In genomic region chr3:20079621-20080020, GRCh38 we compare ENCODE assay signal across 27 cellular contexts. TPM values are rescaled to one million over a fixed set of nuclear protein-coding genes. Genes with fewer than 3 reads are reported as not detected.
DNase-seq lines count a peak whose midpoint lies in the region; ATAC-seq and TF ChIP-seq lines count a peak whose summit lies in the region.
"Had no signal": no experiment of that assay in that cellular context is flagged by ENCODE, and none has a peak within 500 bp of the region (broad histone marks: within the 10 kb centered on the region; RNA-seq: fewer than 3 reads in every experiment).

No MANE protein-coding gene starts in this region.

- peak overlapping the region; percentile 54 for H3K27ac Mint-ChIP-seq in activated CD8-positive, alpha-beta memory T cell treated with anti-CD3 and anti-CD28 coated beads, Interleukin-2, amount 10 ng/mL, durations not matched to agents 7 days and 5 days
- peak overlapping the region; percentile 43 for H3K27ac Mint-ChIP-seq in mesothelial cell of epicardium
- H3K27ac Mint-ChIP-seq: activated naive CD4-positive, alpha-beta T cell treated with anti-CD3 and anti-CD28 coated beads for 36 hours; CD8-positive, alpha-beta T cell; GM23338; stimulated activated naive B cell treated with anti-CD40 and anti-IgM and Interleukin-4, amounts not matched to agents 10 μg/mL and 1 μg/mL and 100 μg/mL, for 72 hours had no signal

- H3K4me3 ChIP-seq in tibial nerve, result no peak overlapping the region
- H3K4me3 ChIP-seq in Peyer's patch, result no peak overlapping the region
- no peak overlapping the region for H3K4me3 ChIP-seq in adrenal gland
- H3K4me3 ChIP-seq: cardiac muscle cell, GM23338, K562, lung, MG63 had no signal

- peaks cover 35% of the 10 kb centered on the region for H3K4me1 Mint-ChIP-seq in activated CD8-positive, alpha-beta memory T cell treated with anti-CD3 and anti-CD28 coated beads, Interleukin-2, amount 10 ng/mL, durations not matched to agents 7 days and 5 days
- peaks cover 25% of the 10 kb centered on the region for H3K4me1 Mint-ChIP-seq in mesothelial cell of epicardium

- H3K27me3 Mint-ChIP-seq in activated CD8-positive, alpha-beta memory T cell treated with anti-CD3 and anti-CD28 coated beads, Interleukin-2, amount 10 ng/mL, durations not matched to agents 7 days and 5 days, result no peaks in the 10 kb centered on the region
- H3K27me3 Mint-ChIP-seq in mesothelial cell of epicardium (ENCODE audit: low read depth), result no peaks in the 10 kb centered on the region
- H3K27me3 Mint-ChIP-seq: stimulated activated naive B cell treated with anti-CD40 and anti-IgM and Interleukin-4, amounts not matched to agents 10 μg/mL and 1 μg/mL and 100 μg/mL, for 72 hours had no signal

- H3K27me3 ChIP-seq in tibial nerve, result no peaks in the 10 kb centered on the region
- no peaks in the 10 kb centered on the region for H3K27me3 ChIP-seq in Peyer's patch
- no peaks in the 10 kb centered on the region for H3K27me3 ChIP-seq in adrenal gland
- H3K27me3 ChIP-seq: cardiac muscle cell, MG63 had no signal

- no peak overlapping the region for H3K4me3 Mint-ChIP-seq in activated CD8-positive, alpha-beta memory T cell treated with anti-CD3 and anti-CD28 coated beads, Interleukin-2, amount 10 ng/mL, durations not matched to agents 7 days and 5 days
- H3K4me3 Mint-ChIP-seq in mesothelial cell of epicardium, result no peak overlapping the region
- H3K4me3 Mint-ChIP-seq: activated CD8-positive, alpha-beta T cell treated with anti-CD3 and anti-CD28 coated beads, Interleukin-2, amount 10 ng/mL, durations not matched to agents 7 days and 5 days; activated naive CD4-positive, alpha-beta T cell treated with anti-CD3 and anti-CD28 coated beads for 36 hours; CD8-positive, alpha-beta T cell; GM23338; stimulated activated naive B cell treated with anti-CD40 and anti-IgM and Interleukin-4, amounts not matched to agents 10 μg/mL and 1 μg/mL and 100 μg/mL, for 72 hours had no signal

- no peak for ATAC-seq in activated CD8-positive, alpha-beta memory T cell treated with anti-CD3 and anti-CD28 coated beads, Interleukin-2, amount 10 ng/mL, durations not matched to agents 7 days and 5 days
- ATAC-seq in GM19023 (IDR thresholded peaks at IDR 0.05; ENCODE audit: unreplicated experiment), result no peak
- ATAC-seq: activated CD8-positive, alpha-beta T cell treated with anti-CD3 and anti-CD28 coated beads, Interleukin-2, amount 10 ng/mL, durations not matched to agents 7 days and 5 days; CD8-positive, alpha-beta T cell; GM23338; K562; stimulated activated naive B cell treated with anti-CD40 and anti-IgM and Interleukin-4, amounts not matched to agents 10 μg/mL and 1 μg/mL and 100 μg/mL, for 72 hours had no signal

- no peak for DNase-seq in activated CD8-positive, alpha-beta memory T cell treated with anti-CD3 and anti-CD28 coated beads, Interleukin-2, amount 10 ng/mL, durations not matched to agents 7 days and 5 days
- no peak for DNase-seq in activated CD8-positive, alpha-beta memory T cell treated with anti-CD3 and anti-CD28 coated beads, Interleukin-2, amount 50 U/mL, for 48 hours
- DNase-seq in mesothelial cell of epicardium (ENCODE audit: low spot score in 2 of 2, unreplicated experiment in 2 of 2), result no peak
- DNase-seq in tibial nerve (ENCODE audit: low spot score in 2 of 2), result no peak
- DNase-seq in Peyer's patch, result no peak
- DNase-seq in adrenal gland, result no peak
- DNase-seq: activated CD8-positive, alpha-beta T cell treated with anti-CD3 and anti-CD28 coated beads, Interleukin-2, amount 10 ng/mL, durations not matched to agents 7 days and 5 days; activated naive CD4-positive, alpha-beta T cell treated with anti-CD3 and anti-CD28 coated beads for 36 hours; activated T-cell treated with anti-CD3 and anti-CD28 coated beads, Interleukin-2, amount 50 U/mL, for 48 hours; CD8-positive, alpha-beta T cell; kidney; MG63; NCI-H1417; NCI-H2081; NCI-H226; occipital lobe; Right ventricle myocardium superior; stimulated activated CD4-positive, alpha-beta T cell treated with anti-CD3 and anti-CD28 coated beads, Interleukin-4, amount 100 ng/mL, for 1 hour; stimulated activated naive B cell treated with anti-CD40 and anti-IgM and Interleukin-4, amounts not matched to agents 10 μg/mL and 1 μg/mL and 100 μg/mL, for 72 hours; T-helper 9 cell had no signal

- TF ChIP-seq POLR2A in tibial nerve (IDR thresholded peaks at IDR 0.05) (no peak), Peyer's patch (IDR thresholded peaks at IDR 0.05) (no peak), adrenal gland (IDR thresholded peaks at IDR 0.05) (no peak)

- H3K4me1 ChIP-seq in tibial nerve (peaks cover 0 to 45% (median 13%) of the 10 kb centered on the region in 4 donors), Peyer's patch (peaks cover 0 to 11% (median 0%) of the 10 kb centered on the region in 4 donors), adrenal gland (replicated peaks in 1 of 2) (peaks cover 0 to 13% of the 10 kb centered on the region in 2 donors)

- WGBS in tibial nerve, 2 donors, result 47 to 49% methylated on average over 5 of the region's 5 CpGs
- WGBS in adrenal gland, 4 donors, result 93 to 97% (median 96%) methylated on average over 5 of the region's 5 CpGs

- TF ChIP-seq EP300 in tibial nerve (IDR thresholded peaks at IDR 0.05), result no peak

- no peaks in the 10 kb centered on the region for H3K9me3 Mint-ChIP-seq in activated CD8-positive, alpha-beta memory T cell treated with anti-CD3 and anti-CD28 coated beads, Interleukin-2, amount 10 ng/mL, durations not matched to agents 7 days and 5 days (ENCODE audit: low read depth)
- H3K9me3 Mint-ChIP-seq in mesothelial cell of epicardium, result no peaks in the 10 kb centered on the region
- H3K9me3 Mint-ChIP-seq: activated naive CD4-positive, alpha-beta T cell treated with anti-CD3 and anti-CD28 coated beads for 36 hours; CD8-positive, alpha-beta T cell; GM23338; stimulated activated naive B cell treated with anti-CD40 and anti-IgM and Interleukin-4, amounts not matched to agents 10 μg/mL and 1 μg/mL and 100 μg/mL, for 72 hours had no signal

- H3K9me3 ChIP-seq in tibial nerve, result no peaks in the 10 kb centered on the region
- H3K9me3 ChIP-seq in Peyer's patch, result no peaks in the 10 kb centered on the region
- H3K9me3 ChIP-seq in adrenal gland (replicated peaks in 1 of 3), result no peaks in the 10 kb centered on the region
- H3K9me3 ChIP-seq: MG63 had no signal

- H3K27ac ChIP-seq in angular gyrus (ENCODE audit: low read depth, low read length) (peak overlapping the region; percentile 5), tibial nerve (peak overlapping the region in 3 of 4 donors; percentile 9 to 74 (median 63)), Peyer's patch (no peak overlapping the region), adrenal gland (no peak overlapping the region)
- H3K27ac ChIP-seq: 22Rv1 had no signal

- TF ChIP-seq CTCF in mesothelial cell of epicardium (IDR thresholded peaks at IDR 0.05; ENCODE audit: unreplicated experiment), result no peak
- TF ChIP-seq CTCF in tibial nerve (IDR thresholded peaks at IDR 0.05), result no peak
- TF ChIP-seq CTCF in Peyer's patch (IDR thresholded peaks at IDR 0.05), result no peak
- TF ChIP-seq CTCF in adrenal gland (IDR thresholded peaks at IDR 0.05), result no peak

- H3K36me3 ChIP-seq in tibial nerve, result no peaks in the 10 kb centered on the region
- H3K36me3 ChIP-seq in Peyer's patch, result no peaks in the 10 kb centered on the region
- H3K36me3 ChIP-seq in adrenal gland (replicated peaks in 1 of 2), result no peaks in the 10 kb centered on the region
- H3K36me3 ChIP-seq: cardiac muscle cell, MG63 had no signal

- CTCF ChIA-PET in activated CD8-positive, alpha-beta memory T cell treated with anti-CD3 and anti-CD28 coated beads, Interleukin-2, amount 10 ng/mL, durations not matched to agents 7 days and 5 days (lab: Charles Lee), result interaction anchor here (0.9 to 1.1 kb wide), 2 partner anchors 15 to 24 kb away, joined by 3 read pairs; no protein-coding TSS in a partner anchor

- H3K36me3 Mint-ChIP-seq in activated CD8-positive, alpha-beta memory T cell treated with anti-CD3 and anti-CD28 coated beads, Interleukin-2, amount 10 ng/mL, durations not matched to agents 7 days and 5 days, result peaks cover 51% of the 10 kb centered on the region
- no peaks in the 10 kb centered on the region for H3K36me3 Mint-ChIP-seq in mesothelial cell of epicardium

- intact Hi-C loops in adrenal gland (cut with DNase I), result no loop called here

RNA-seq across cellular contexts. Expression of gene KAT2B, which starts 39.4 kb away (rescaled TPM):
- 100 to 1,000 TPM in 1 of 2 experiments, 10 to 100 TPM in 1; 98.2 to 120 TPM for total RNA-seq in activated CD8-positive, alpha-beta memory T cell treated with anti-CD3 and anti-CD28 coated beads, Interleukin-2, amount 10 ng/mL, durations not matched to agents 7 days and 5 days
- total RNA-seq in mesothelial cell of epicardium, result 4.2 to 7.8 TPM (median 6.2 TPM) in 3 replicates
- 10 to 100 TPM; 34.5 to 87.2 (median 60.1) TPM for total RNA-seq in tibial nerve
- 10 to 100 TPM; 28.0 to 46.2 (median 42.9) TPM for total RNA-seq in Peyer's patch
- 10 to 100 TPM; 17.0 to 32.2 (median 21.3) TPM for total RNA-seq in adrenal gland
- 10 to 100 TPM in 2 of 3 donors, 1 to 10 TPM in 1; 5.4 to 16.7 (median 10.6) TPM for polyA plus RNA-seq in adrenal gland

Comparison
In these comparisons a context has a peak if more than half of its experiments do, and no peak if none do; other contexts are left out.
1. H3K27ac ChIP-seq: peak in angular gyrus (single experiment) and tibial nerve (3 of 4); none in Peyer's patch (0 of 4) and adrenal gland (0 of 5).